ENCODE assay signal across 15 cellular contexts in the genomic region with DNA sequence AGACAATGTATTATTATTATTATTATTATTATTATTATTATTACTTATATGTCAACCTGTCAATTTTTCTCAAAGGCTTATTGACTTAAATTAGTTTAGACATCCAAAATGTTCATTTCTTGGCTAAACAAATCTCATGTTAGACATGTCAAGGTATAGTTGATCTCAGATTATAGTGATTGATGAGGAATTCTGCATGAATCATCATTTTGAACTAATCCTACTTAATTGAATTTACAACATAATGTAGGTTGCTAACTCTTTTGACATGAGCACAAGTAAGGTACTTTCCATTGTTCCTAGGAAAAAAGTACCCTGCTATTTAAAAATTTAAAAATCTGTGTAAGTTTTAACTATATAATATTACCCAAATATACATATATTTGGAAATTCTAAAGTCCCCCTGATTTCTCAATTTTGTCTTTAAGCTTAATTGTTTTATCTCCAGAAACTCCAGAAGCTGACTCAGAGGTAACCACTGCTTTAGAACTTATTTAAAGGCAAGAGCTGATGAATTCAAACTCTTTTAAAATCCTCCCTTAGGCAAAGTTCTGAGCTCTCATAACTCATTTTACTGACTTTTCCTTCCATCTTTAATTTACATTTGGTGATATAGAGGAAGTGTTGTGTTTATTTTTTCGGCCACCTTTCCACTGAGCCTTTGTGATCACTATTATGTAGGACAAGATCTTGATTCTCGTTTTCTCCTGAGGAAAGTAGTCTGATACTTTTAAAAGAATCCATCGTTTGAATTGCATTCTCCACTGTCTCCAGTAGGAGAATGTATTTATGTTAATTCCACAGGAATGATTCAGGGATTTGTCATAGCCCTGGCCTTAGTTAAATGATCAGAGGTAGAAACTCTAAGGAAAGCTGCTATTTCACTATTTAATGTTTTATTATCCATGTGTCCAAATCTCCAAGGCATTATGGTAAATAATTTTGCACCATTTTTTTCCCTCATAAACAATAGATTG.
DNase-seq lines count a peak whose midpoint lies in the region; ATAC-seq and TF ChIP-seq lines count a peak whose summit lies in the region.
"Had no signal": no experiment of that assay in that cellular context is flagged by ENCODE, and none has a peak within 500 bp of the region (broad histone marks: within the 10 kb centered on the region; RNA-seq: fewer than 3 reads in every experiment).

No MANE protein-coding gene starts in this region.

- no peaks in the 10 kb centered on the region for H3K4me1 Mint-ChIP-seq in GM23338
- H3K4me1 Mint-ChIP-seq in CD8-positive, alpha-beta T cell (ENCODE audit: low read depth) = no peaks in the 10 kb centered on the region
- H3K4me1 Mint-ChIP-seq in activated T-cell treated with anti-CD3 and anti-CD28 coated beads, Interleukin-2, amount 50 U/mL, for 72 hours (ENCODE audit: low read depth) = no peaks in the 10 kb centered on the region

- H4K20me1 ChIP-seq in GM23338 (replicated peaks; ENCODE audit: insufficient read depth) = no peaks in the 10 kb centered on the region
- no peaks in the 10 kb centered on the region for H4K20me1 ChIP-seq in fibroblast of lung (ENCODE audit: control insufficient read depth, extremely low read depth, insufficient read depth, low read length)

- peaks cover 1% of the 10 kb centered on the region for H3K27me3 Mint-ChIP-seq in GM23338 (ENCODE audit: insufficient read depth, low read depth, poor library complexity)
- H3K27me3 Mint-ChIP-seq in CD8-positive, alpha-beta T cell (ENCODE audit: low read depth) = no peaks in the 10 kb centered on the region
- no peaks in the 10 kb centered on the region for H3K27me3 Mint-ChIP-seq in activated T-cell treated with anti-CD3 and anti-CD28 coated beads, Interleukin-2, amount 50 U/mL, for 72 hours (ENCODE audit: low read depth)

- ATAC-seq in GM23338 (no peak), upper lobe of left lung (ENCODE audit: low FRiP score in 2 of 2) (no peak)
- no peak for ATAC-seq in CD8-positive, alpha-beta T cell
- ATAC-seq in activated T-cell treated with anti-CD3 and anti-CD28 coated beads, Interleukin-2, amount 50 U/mL, for 72 hours (replicated peaks in 1 of 2) = no peak
- ATAC-seq: heart left ventricle, right cardiac atrium had no signal

- CTCF ChIA-PET in CD8-positive, alpha-beta T cell (lab: Charles Lee) = no interaction called here

- peaks cover 5% of the 10 kb centered on the region; the same call in 1 of the 2 replicates for H3K4me1 ChIP-seq in GM23338 (ENCODE audit: insufficient read depth)
- H3K4me1 ChIP-seq in fibroblast of lung (ENCODE audit: control insufficient read depth, extremely low read depth, insufficient read depth, low read length) = no peaks in the 10 kb centered on the region
- H3K4me1 ChIP-seq in skeletal muscle satellite cell (ENCODE audit: control insufficient read depth, insufficient read depth, low read length) = peaks cover 22% of the 10 kb centered on the region
- H3K4me1 ChIP-seq in CD8-positive, alpha-beta T cell (ENCODE audit: insufficient read depth, low read length) = no peaks in the 10 kb centered on the region
- no peaks in the 10 kb centered on the region for H3K4me1 ChIP-seq in upper lobe of left lung
- H3K4me1 ChIP-seq: heart left ventricle, vagina had no signal

- TF ChIP-seq CTCF in GM23338 (conservative IDR thresholded peaks at IDR 0.05; ENCODE audit: low read depth in 2 of 2) = 0 out of 4 replicates have a peak, but pooled peaks of 1 of the 2 experiments have one; percentile 25
- TF ChIP-seq CTCF in fibroblast of lung (conservative IDR thresholded peaks at IDR 0.05 in 1 of 2, IDR thresholded peaks at IDR 0.05 in 1 of 2; ENCODE audit: low read depth in 1 of 2, low read length in 2 of 2) = peak in 1 of 2 donors; percentile 4
- TF ChIP-seq CTCF in CD8-positive, alpha-beta T cell (IDR thresholded peaks at IDR 0.05) = no peak
- TF ChIP-seq CTCF in upper lobe of left lung (IDR thresholded peaks at IDR 0.05) = no peak

- H3K9ac ChIP-seq in fibroblast of lung (ENCODE audit: insufficient read depth, low read length) (no peak overlapping the region), skeletal muscle satellite cell (ENCODE audit: low read depth, low read length) (peak overlapping the region; percentile 77)

- H3K36me3 ChIP-seq in GM23338 (ENCODE audit: insufficient read depth) (no peaks in the 10 kb centered on the region), fibroblast of lung (ENCODE audit: control insufficient read depth, insufficient read depth, low read length) (no peaks in the 10 kb centered on the region), skeletal muscle satellite cell (ENCODE audit: insufficient read depth, low read length) (no peaks in the 10 kb centered on the region), upper lobe of left lung (no peaks in the 10 kb centered on the region)
- no peaks in the 10 kb centered on the region for H3K36me3 ChIP-seq in CD8-positive, alpha-beta T cell (ENCODE audit: insufficient read depth, low read length)
- H3K36me3 ChIP-seq: heart left ventricle, vagina had no signal

- H3K79me2 ChIP-seq in GM23338 (replicated peaks; ENCODE audit: insufficient read depth) = no peaks in the 10 kb centered on the region
- H3K79me2 ChIP-seq in fibroblast of lung (ENCODE audit: control insufficient read depth, insufficient read depth, low read length) = no peaks in the 10 kb centered on the region

- TF ChIP-seq EP300 in upper lobe of left lung (IDR thresholded peaks at IDR 0.05) = no peak

- POLR2A ChIA-PET in CD8-positive, alpha-beta T cell (lab: Charles Lee) = no interaction called here

- intact Hi-C loops in CD8-positive, alpha-beta T cell (cut with DNase I, micrococcal nuclease) = no loop called here

- H3K4me3 ChIP-seq in GM23338 (no peak overlapping the region), fibroblast of lung (replicated peaks in 1 of 4; ENCODE audit: control extremely low read depth in 1 of 4, insufficient read depth in 1 of 4, low read depth in 3 of 4, low read length in 4 of 4) (no peak overlapping the region), skeletal muscle satellite cell (ENCODE audit: low read length) (peak overlapping the region; percentile 58), upper lobe of left lung (no peak overlapping the region)
- no peak overlapping the region for H3K4me3 ChIP-seq in CD8-positive, alpha-beta T cell (ENCODE audit: low read depth, low read length)
- H3K4me3 ChIP-seq: heart left ventricle, vagina had no signal

- no peaks in the 10 kb centered on the region for H3F3A ChIP-seq in GM23338 (replicated peaks; ENCODE audit: low read depth)

- no peak overlapping the region for H3K27ac ChIP-seq in GM23338 (ENCODE audit: low read depth)
- H3K27ac ChIP-seq in fibroblast of lung (ENCODE audit: insufficient read depth, low read length) = no peak overlapping the region
- no peak overlapping the region for H3K27ac ChIP-seq in CD8-positive, alpha-beta T cell (ENCODE audit: low read depth, low read length)
- H3K27ac ChIP-seq in upper lobe of left lung = no peak overlapping the region
- H3K27ac ChIP-seq: heart left ventricle, vagina had no signal

- H3K4me3 Mint-ChIP-seq in GM23338 = no peak overlapping the region
- no peak overlapping the region for H3K4me3 Mint-ChIP-seq in CD8-positive, alpha-beta T cell
- H3K4me3 Mint-ChIP-seq in activated T-cell treated with anti-CD3 and anti-CD28 coated beads, Interleukin-2, amount 50 U/mL, for 72 hours = no peak overlapping the region

- 0 out of 2 replicates have a peak, but pooled peaks cover 5% of the 10 kb centered on the region for H3K9me2 ChIP-seq in GM23338 (ENCODE audit: insufficient read depth)

- peaks cover 96% of the 10 kb centered on the region for H3K9me3 Mint-ChIP-seq in GM23338
- no peaks in the 10 kb centered on the region for H3K9me3 Mint-ChIP-seq in CD8-positive, alpha-beta T cell
- peaks cover 0 to 3% of the 10 kb centered on the region in 2 donors for H3K9me3 Mint-ChIP-seq in activated T-cell treated with anti-CD3 and anti-CD28 coated beads, Interleukin-2, amount 50 U/mL, for 72 hours

- H3K36me3 Mint-ChIP-seq in GM23338 (ENCODE audit: low read depth) = peaks cover 29% of the 10 kb centered on the region
- no peaks in the 10 kb centered on the region for H3K36me3 Mint-ChIP-seq in CD8-positive, alpha-beta T cell
- no peaks in the 10 kb centered on the region for H3K36me3 Mint-ChIP-seq in activated T-cell treated with anti-CD3 and anti-CD28 coated beads, Interleukin-2, amount 50 U/mL, for 72 hours (ENCODE audit: insufficient read depth in 2 of 2)

- H3K9me3 ChIP-seq in fibroblast of lung (ENCODE audit: control insufficient read depth, insufficient read depth, low read depth, low read length) (no peaks in the 10 kb centered on the region), skeletal muscle satellite cell (replicated peaks; ENCODE audit: low read length) (no peaks in the 10 kb centered on the region), upper lobe of left lung (no peaks in the 10 kb centered on the region)
- no peaks in the 10 kb centered on the region for H3K9me3 ChIP-seq in CD8-positive, alpha-beta T cell (ENCODE audit: low read length)
- H3K9me3 ChIP-seq: heart left ventricle, vagina had no signal

- H3K27me3 ChIP-seq in GM23338 (ENCODE audit: insufficient read depth) = no peaks in the 10 kb centered on the region
- H3K27me3 ChIP-seq in fibroblast of lung (ENCODE audit: control insufficient read depth, insufficient read depth, low read length) = no peaks in the 10 kb centered on the region
- H3K27me3 ChIP-seq in skeletal muscle satellite cell (ENCODE audit: control insufficient read depth, insufficient read depth, low read length) = no peaks in the 10 kb centered on the region
- no peaks in the 10 kb centered on the region for H3K27me3 ChIP-seq in CD8-positive, alpha-beta T cell (ENCODE audit: insufficient read depth, low read length)
- H3K27me3 ChIP-seq in upper lobe of left lung = no peaks in the 10 kb centered on the region
- H3K27me3 ChIP-seq: heart left ventricle, vagina had no signal

- no peak for TF ChIP-seq POLR2A in upper lobe of left lung (IDR thresholded peaks at IDR 0.05)

- in situ Hi-C loops in SK-MEL-5 (cut with HindIII; ENCODE audit: low pct_unique_long_range_greater_than_20kb, low sequenced_read_pairs) = no loop called here

- H2AFZ ChIP-seq in GM23338 (no peak overlapping the region), fibroblast of lung (ENCODE audit: low read length) (no peak overlapping the region)

- no peak overlapping the region for H3K4me2 ChIP-seq in GM23338
- H3K4me2 ChIP-seq in fibroblast of lung (ENCODE audit: extremely low read depth, insufficient read depth, low read length) = no peak overlapping the region
- peak overlapping the region; percentile 81 for H3K4me2 ChIP-seq in skeletal muscle satellite cell (ENCODE audit: low read length)

- 52 to 54% methylated on average over 3 of the region's 3 CpGs for WGBS in upper lobe of left lung, 2 donors

- no peak overlapping the region for H3K27ac Mint-ChIP-seq in GM23338
- H3K27ac Mint-ChIP-seq in CD8-positive, alpha-beta T cell = no peak overlapping the region
- H3K27ac Mint-ChIP-seq in activated T-cell treated with anti-CD3 and anti-CD28 coated beads, Interleukin-2, amount 50 U/mL, for 72 hours = no peak overlapping the region

- peak; percentile 20 for DNase-seq in GM23338 (ENCODE audit: low spot score)
- peak; percentile 18 for DNase-seq in SK-MEL-5 (ENCODE audit: low read depth, low spot score)
- DNase-seq in fibroblast of lung (ENCODE audit: low read depth in 2 of 2) = peak; percentile 6 to 83
- DNase-seq in CD8-positive, alpha-beta T cell = no peak
- no peak for DNase-seq in 8988T
- DNase-seq in upper lobe of left lung = no peak
- no peak for DNase-seq in activated T-cell treated with anti-CD3 and anti-CD28 coated beads, Interleukin-2, amount 50 U/mL, for 72 hours
- DNase-seq: amygdala; COR-L47; heart left ventricle; right cardiac atrium; SHP77 treated with DMSO at 0.1 percent for 48 hours; stimulated activated CD4-positive, alpha-beta T cell treated with anti-CD3 and anti-CD28 coated beads, Interleukin-2, amount 100 ng/mL, for 48 hours had no signal

Comparison
In these comparisons a context has a peak if more than half of its experiments do, and no peak if none do; other contexts are left out.
1. DNase-seq: peak in GM23338 (single experiment), SK-MEL-5 (single experiment) and fibroblast of lung (2 of 2); none in CD8-positive, alpha-beta T cell (0 of 7), 8988T (single experiment), upper lobe of left lung (0 of 2) and activated T-cell treated with anti-CD3 and anti-CD28 coated beads, Interleukin-2, amount 50 U/mL, for 72 hours (0 of 2).